In genomic region chr10:110007701-110008517, GRCh38 we compare ENCODE assay signal across 8 cellular contexts. TPM values are rescaled to one million over a fixed set of nuclear protein-coding genes. Genes with fewer than 3 reads are reported as not detected.
A peak's percentile ranks its signal among the peaks of the same experiment; 100 is the strongest.
DNase-seq lines count a peak whose midpoint lies in the region; TF ChIP-seq lines count a peak whose summit lies in the region.

A gene with protein sequence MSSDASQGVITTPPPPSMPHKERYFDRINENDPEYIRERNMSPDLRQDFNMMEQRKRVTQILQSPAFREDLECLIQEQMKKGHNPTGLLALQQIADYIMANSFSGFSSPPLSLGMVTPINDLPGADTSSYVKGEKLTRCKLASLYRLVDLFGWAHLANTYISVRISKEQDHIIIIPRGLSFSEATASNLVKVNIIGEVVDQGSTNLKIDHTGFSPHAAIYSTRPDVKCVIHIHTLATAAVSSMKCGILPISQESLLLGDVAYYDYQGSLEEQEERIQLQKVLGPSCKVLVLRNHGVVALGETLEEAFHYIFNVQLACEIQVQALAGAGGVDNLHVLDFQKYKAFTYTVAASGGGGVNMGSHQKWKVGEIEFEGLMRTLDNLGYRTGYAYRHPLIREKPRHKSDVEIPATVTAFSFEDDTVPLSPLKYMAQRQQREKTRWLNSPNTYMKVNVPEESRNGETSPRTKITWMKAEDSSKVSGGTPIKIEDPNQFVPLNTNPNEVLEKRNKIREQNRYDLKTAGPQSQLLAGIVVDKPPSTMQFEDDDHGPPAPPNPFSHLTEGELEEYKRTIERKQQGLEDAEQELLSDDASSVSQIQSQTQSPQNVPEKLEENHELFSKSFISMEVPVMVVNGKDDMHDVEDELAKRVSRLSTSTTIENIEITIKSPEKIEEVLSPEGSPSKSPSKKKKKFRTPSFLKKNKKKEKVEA (plus strand): TSS chr10:110007984. CDS start chr10:110100654, 92,670 bp downstream.

- peak within 1 kb of the TSS; percentile 80 for H3K9ac ChIP-seq in OCI-LY3 (ENCODE audit: low read length)

- no peak within 1 kb of the TSS for H3K27ac Mint-ChIP-seq in Caco-2 (ENCODE audit: unreplicated experiment)

- 0 out of 2 replicates have a peak, but pooled peaks cover 2% of the 10 kb centered on the region for H4K20me1 ChIP-seq in OCI-LY3 (ENCODE audit: insufficient read depth, low read length)

- peak; percentile 96 to 97 for DNase-seq in Caco-2
- DNase-seq in GM20000 (ENCODE audit: low spot score): peak; percentile 98
- DNase-seq in HT-29 (ENCODE audit: low spot score): peak; percentile 85
- peak; percentile 83 for DNase-seq in activated T-cell treated with anti-CD3 and anti-CD28 coated beads for 24 hours (ENCODE audit: low read depth)
- DNase-seq in epidermal melanocyte (ENCODE audit: insufficient read length, low spot score): peak; percentile 75
- peak; percentile 87 to 95 for DNase-seq in stimulated activated CD8-positive, alpha-beta memory T cell treated with anti-CD3 and anti-CD28 coated beads, Interleukin-4, amount 100 ng/mL, for 1 hour (ENCODE audit: low read depth in 2 of 2, low spot score in 1 of 2)

- H3K9me3 ChIP-seq in Caco-2 (no peaks in the 10 kb centered on the region), OCI-LY3 (ENCODE audit: insufficient read depth, low read length) (no peaks in the 10 kb centered on the region), mononuclear cell (ENCODE audit: low read depth, low read length) (no peaks in the 10 kb centered on the region)

- TF ChIP-seq CTCF in Caco-2 (IDR thresholded peaks at IDR 0.05; ENCODE audit: insufficient read depth in 1 of 2, low read depth in 1 of 2, low read length in 1 of 2, severe bottlenecking in 1 of 2, unreplicated experiment in 1 of 2) (no peak), GM20000 (IDR thresholded peaks at IDR 0.05; ENCODE audit: extremely low read depth, missing control alignments) (no peak), OCI-LY3 (IDR thresholded peaks at IDR 0.05; ENCODE audit: low read depth, low read length) (no peak)

- POLR2A ChIA-PET in Caco-2 (lab: Charles Lee): interaction anchor here (0.5 to 1.4 kb wide), 11 partner anchors 9 to 111 kb away, joined by 3 to 6 read pairs (median 3); partner anchors contain the start of gene XPNPEP1

- no peaks in the 10 kb centered on the region for H3K27me3 ChIP-seq in Caco-2 (replicated peaks; ENCODE audit: control insufficient read depth, insufficient read depth, low read length)
- peaks cover 19% of the 10 kb centered on the region for H3K27me3 ChIP-seq in OCI-LY3 (ENCODE audit: low read depth, low read length)
- no peaks in the 10 kb centered on the region for H3K27me3 ChIP-seq in mononuclear cell (ENCODE audit: insufficient read depth, low read length)

- peaks cover 47% of the 10 kb centered on the region for H3K4me1 ChIP-seq in Caco-2
- H3K4me1 ChIP-seq in OCI-LY3 (ENCODE audit: low read length): peaks cover 35% of the 10 kb centered on the region
- H3K4me1 ChIP-seq in mononuclear cell (ENCODE audit: insufficient read depth, low read length): peaks cover 33% of the 10 kb centered on the region

- H2AFZ ChIP-seq in OCI-LY3 (ENCODE audit: low read depth, low read length): peak within 1 kb of the TSS; percentile 84; the same call in 1 of the 2 replicates

- intact Hi-C loops in Caco-2 (cut with micrococcal nuclease; ENCODE audit: unreplicated experiment): loop anchor here (1.0 to 2.0 kb wide), 7 partner anchors 13 to 219 kb away; partner anchors contain the start of gene XPNPEP1

- peaks cover 12% of the 10 kb centered on the region for H3K36me3 Mint-ChIP-seq in Caco-2 (ENCODE audit: insufficient read depth, unreplicated experiment)

- peaks cover 11% of the 10 kb centered on the region for H3K4me1 Mint-ChIP-seq in Caco-2 (ENCODE audit: low read depth, unreplicated experiment)

- peak within 1 kb of the TSS; percentile 41 for H3K27ac ChIP-seq in OCI-LY3 (ENCODE audit: low read length)

- H3K27me3 Mint-ChIP-seq in Caco-2 (ENCODE audit: insufficient read depth, unreplicated experiment): no peaks in the 10 kb centered on the region

- no peaks in the 10 kb centered on the region for H3K9me3 Mint-ChIP-seq in Caco-2 (ENCODE audit: unreplicated experiment)

- CTCF ChIA-PET in Caco-2 (lab: Charles Lee): interaction anchor here (0.7 to 2.7 kb wide), 10 partner anchors 10 to 124 kb away, joined by 3 to 15 read pairs (median 4); no protein-coding TSS in a partner anchor

- no peaks in the 10 kb centered on the region for H3K79me2 ChIP-seq in OCI-LY3 (ENCODE audit: low read length)

- H3K4me3 Mint-ChIP-seq in Caco-2 (ENCODE audit: unreplicated experiment): no peak within 1 kb of the TSS

- H3K4me2 ChIP-seq in OCI-LY3 (ENCODE audit: low read length): peak within 1 kb of the TSS; percentile 91

- BruUV-seq in Caco-2 (replicated peaks; lab: Mats Ljungman, UMichigan): no TSS peak

- H3K36me3 ChIP-seq in Caco-2 (ENCODE audit: control insufficient read depth, insufficient read depth, low read length): no peaks in the 10 kb centered on the region
- no peaks in the 10 kb centered on the region for H3K36me3 ChIP-seq in OCI-LY3 (replicated peaks; ENCODE audit: low read depth, low read length)

- peak within 1 kb of the TSS; percentile 94 for H3K4me3 ChIP-seq in Caco-2 (ENCODE audit: low read depth, low read length)
- peak within 1 kb of the TSS; percentile 95 for H3K4me3 ChIP-seq in OCI-LY3 (ENCODE audit: low read length)
- H3K4me3 ChIP-seq in mononuclear cell (ENCODE audit: low read length): peak within 1 kb of the TSS; percentile 83

RNA-seq across cellular contexts. Expression of the gene that starts here (rescaled TPM):
- total RNA-seq in Caco-2 (2022): 236 and 264 TPM in 2 replicates
- 63.0 and 73.6 TPM in 2 replicates for total RNA-seq in HT-29 (2014; rRNA removed; shearing (Covaris generic))
- 536 TPM for total RNA-seq in mononuclear cell

Comparison
In these comparisons a context has a peak if more than half of its experiments do, and no peak if none do; other contexts are left out.
1. Peak in every context shown above with its lines: DNase-seq, H3K4me3 ChIP-seq and H3K27ac ChIP-seq.